11 cellular contexts compared by ENCODE assay signal in the genomic region with DNA sequence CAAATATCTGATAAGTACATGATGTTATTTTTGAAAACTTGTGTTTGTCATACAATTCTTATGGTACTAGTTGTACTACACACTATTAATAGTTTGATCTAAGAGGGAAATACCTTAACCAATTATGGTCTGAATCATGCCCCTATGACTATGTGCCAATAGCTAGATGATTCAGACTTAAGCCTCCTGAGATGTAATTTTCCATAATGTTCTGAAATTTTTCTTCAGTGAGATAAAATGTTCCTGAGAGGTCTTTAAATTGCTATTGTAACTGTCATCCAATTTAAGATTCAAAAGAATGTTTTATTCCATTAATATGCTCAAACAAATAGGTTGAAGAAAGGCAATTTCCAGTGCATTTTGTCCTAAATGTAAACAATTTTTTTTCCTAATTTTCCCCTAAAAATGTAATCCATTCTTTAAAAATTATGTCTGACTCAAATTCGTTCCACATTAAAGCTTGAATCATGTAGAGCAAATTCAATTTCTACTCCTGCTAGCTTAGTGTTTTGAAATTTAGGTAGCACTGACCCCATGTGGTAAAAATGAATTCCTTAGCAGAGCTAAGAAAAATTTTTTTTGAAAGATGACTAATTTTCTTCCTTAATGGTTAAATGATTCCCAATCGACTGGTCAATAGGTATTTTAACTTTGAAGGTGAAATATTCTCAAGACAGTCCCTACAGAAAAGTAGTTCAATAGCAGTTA. TPM values are rescaled to one million over a fixed set of nuclear protein-coding genes. Genes with fewer than 3 reads are reported as not detected.
DNase-seq lines count a peak whose midpoint lies in the region; ATAC-seq, FAIRE-seq and TF ChIP-seq lines count a peak whose summit lies in the region.
"Had no signal": no experiment of that assay in that cellular context is flagged by ENCODE, and none has a peak within 500 bp of the region (broad histone marks: within the 10 kb centered on the region; RNA-seq: fewer than 3 reads in every experiment).

No MANE protein-coding gene starts in this region.

- peak; percentile 56 to 59 for TF ChIP-seq RAD21 in A549 (conservative IDR thresholded peaks at IDR 0.05 in 1 of 2, IDR thresholded peaks at IDR 0.05 in 1 of 2)

- CTCF ChIA-PET in A549 (lab: Yijun Ruan, JAX) (interaction anchor here (1.0 kb wide), 1 partner anchor 1005 kb away, joined by 3 read pairs; no protein-coding TSS in a partner anchor), WTC11 (lab: Charles Lee) (interaction anchor here (2.0 kb wide), 1 partner anchor 323 kb away, joined by 11 read pairs; no protein-coding TSS in a partner anchor)

- POLR2A ChIA-PET in A549 (lab: Yijun Ruan, JAX) (no interaction called here), WTC11 (lab: Charles Lee) (no interaction called here)

- 0 out of 2 replicates have a peak, but pooled peaks cover 3% of the 10 kb centered on the region for H3K9me3 Mint-ChIP-seq in WTC11

- no peaks in the 10 kb centered on the region for H3K27me3 Mint-ChIP-seq in WTC11 (ENCODE audit: low read depth)

- no peak overlapping the region for H3K27ac Mint-ChIP-seq in WTC11

- no peaks in the 10 kb centered on the region for H3K9me3 ChIP-seq in A549

- DNase-seq in A549 (ENCODE audit: low read depth in 1 of 2, low spot score in 1 of 2) (peak in 1 of 2 experiments; percentile 26), SK-MEL-5 (ENCODE audit: low read depth, low spot score) (peak; percentile 23), glomerular visceral epithelial cell (ENCODE audit: extremely low spot score) (peak; percentile 28), DMS79 (lab: John Stamatoyannopoulos, UW) (no peak), WTC11 (ENCODE audit: low spot score) (no peak), cerebellar nuclear complex (lab: John Stamatoyannopoulos, UW) (no peak)
- DNase-seq: activated CD8-positive, alpha-beta memory T cell treated with anti-CD3 and anti-CD28 coated beads, Interleukin-2, amount 50 U/mL, for 4 hours had no signal

- in situ Hi-C loops in SK-MEL-5 (cut with HindIII; ENCODE audit: low pct_unique_long_range_greater_than_20kb, low sequenced_read_pairs) = no loop called here

- no peak for TF ChIP-seq EP300 in A549 (IDR thresholded peaks at IDR 0.05)

- no peak for TF ChIP-seq POLR2A in A549 (IDR thresholded peaks at IDR 0.05; ENCODE audit: low read length)

- no peaks in the 10 kb centered on the region for H3K4me1 Mint-ChIP-seq in WTC11

- peaks cover 3% of the 10 kb centered on the region for H3K36me3 Mint-ChIP-seq in WTC11

- no peak overlapping the region for H3K4me3 ChIP-seq in A549

- peak overlapping the region; percentile 42 for H3K4me2 ChIP-seq in A549
- H3K4me2 ChIP-seq: KMS-11 had no signal

- H3K4me3 Mint-ChIP-seq in WTC11 = no peak overlapping the region

- H3K4me1 ChIP-seq in A549 = peaks cover 19% of the 10 kb centered on the region

- TF ChIP-seq CTCF in A549 (IDR thresholded peaks at IDR 0.05) = peak; percentile 53
- TF ChIP-seq CTCF in WTC11 (IDR thresholded peaks at IDR 0.05) = no peak

- ATAC-seq in A549 = peak; percentile 66 to 72; a peak in 3 of 6 replicates
- peak; percentile 51 for ATAC-seq in GM18502 (IDR thresholded peaks at IDR 0.05; ENCODE audit: poor library complexity, unreplicated experiment)
- ATAC-seq in GM18909 (IDR thresholded peaks at IDR 0.05; ENCODE audit: poor library complexity, unreplicated experiment) = no peak
- no peak for ATAC-seq in WTC11

- 7% methylated on average over 2 of the region's 2 CpGs for WGBS in A549 (ENCODE audit: missing lambda C conversion rate)

- H3K27ac ChIP-seq in A549 = peak overlapping the region in 1 of 2 experiments; percentile 52; a peak in 1 of 6 replicates
- H3K27ac ChIP-seq: KMS-11 had no signal

- no peak for FAIRE-seq in A549 (lab: Jason Lieb, UNC)
- FAIRE-seq: GM12892 had no signal

TF ChIP-seq in A549, 52 proteins besides CTCF, POLR2A, EP300 and RAD21 (continues in another document):
- no peak for TF ChIP-seq HOXA7 (CRISPR knock-in tag; IDR thresholded peaks at IDR 0.05)
- no peak for TF ChIP-seq POLR2AphosphoS2 (conservative IDR thresholded peaks at IDR 0.05; ENCODE audit: low read length)
- TF ChIP-seq, protein P1, sequence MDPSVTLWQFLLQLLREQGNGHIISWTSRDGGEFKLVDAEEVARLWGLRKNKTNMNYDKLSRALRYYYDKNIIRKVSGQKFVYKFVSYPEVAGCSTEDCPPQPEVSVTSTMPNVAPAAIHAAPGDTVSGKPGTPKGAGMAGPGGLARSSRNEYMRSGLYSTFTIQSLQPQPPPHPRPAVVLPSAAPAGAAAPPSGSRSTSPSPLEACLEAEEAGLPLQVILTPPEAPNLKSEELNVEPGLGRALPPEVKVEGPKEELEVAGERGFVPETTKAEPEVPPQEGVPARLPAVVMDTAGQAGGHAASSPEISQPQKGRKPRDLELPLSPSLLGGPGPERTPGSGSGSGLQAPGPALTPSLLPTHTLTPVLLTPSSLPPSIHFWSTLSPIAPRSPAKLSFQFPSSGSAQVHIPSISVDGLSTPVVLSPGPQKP (IDR thresholded peaks at IDR 0.05; ENCODE audit: low read depth, low read length) = no peak
- TF ChIP-seq SMC3 (IDR thresholded peaks at IDR 0.05) = 0 out of 3 replicates have a peak, but pooled peaks have one; percentile 33
- no peak for TF ChIP-seq EHMT2 (IDR thresholded peaks at IDR 0.05; ENCODE audit: low read depth)
- TF ChIP-seq FOSL2 (IDR thresholded peaks at IDR 0.05) = no peak
- peak; percentile 31; the same call in 1 of the 2 replicates for TF ChIP-seq FOSL2 (CRISPR knock-in tag; IDR thresholded peaks at IDR 0.05)
- TF ChIP-seq MAFK (IDR thresholded peaks at IDR 0.05; ENCODE audit: partially characterized antibody) = no peak

TF ChIP-seq in WTC11, 78 proteins besides CTCF, POLR2A, EP300 and RAD21:
- TF ChIP-seq, protein P2, sequence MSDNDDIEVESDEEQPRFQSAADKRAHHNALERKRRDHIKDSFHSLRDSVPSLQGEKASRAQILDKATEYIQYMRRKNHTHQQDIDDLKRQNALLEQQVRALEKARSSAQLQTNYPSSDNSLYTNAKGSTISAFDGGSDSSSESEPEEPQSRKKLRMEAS (CRISPR knock-in tag; IDR thresholded peaks at IDR 0.05) = no peak
- TF ChIP-seq NFE2L1 (CRISPR knock-in tag; IDR thresholded peaks at IDR 0.05) (no peak), ZNF232 (CRISPR knock-in tag; IDR thresholded peaks at IDR 0.05) (no peak), ETV6 (CRISPR knock-in tag; IDR thresholded peaks at IDR 0.05) (no peak), TEAD4 (CRISPR knock-in tag; IDR thresholded peaks at IDR 0.05) (no peak), ZNF138 (CRISPR knock-in tag; conservative IDR thresholded peaks at IDR 0.05) (no peak)
- TF ChIP-seq, protein P3, sequence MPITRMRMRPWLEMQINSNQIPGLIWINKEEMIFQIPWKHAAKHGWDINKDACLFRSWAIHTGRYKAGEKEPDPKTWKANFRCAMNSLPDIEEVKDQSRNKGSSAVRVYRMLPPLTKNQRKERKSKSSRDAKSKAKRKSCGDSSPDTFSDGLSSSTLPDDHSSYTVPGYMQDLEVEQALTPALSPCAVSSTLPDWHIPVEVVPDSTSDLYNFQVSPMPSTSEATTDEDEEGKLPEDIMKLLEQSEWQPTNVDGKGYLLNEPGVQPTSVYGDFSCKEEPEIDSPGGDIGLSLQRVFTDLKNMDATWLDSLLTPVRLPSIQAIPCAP (CRISPR knock-in tag; IDR thresholded peaks at IDR 0.05) = no peak
- TF ChIP-seq, protein P4, sequence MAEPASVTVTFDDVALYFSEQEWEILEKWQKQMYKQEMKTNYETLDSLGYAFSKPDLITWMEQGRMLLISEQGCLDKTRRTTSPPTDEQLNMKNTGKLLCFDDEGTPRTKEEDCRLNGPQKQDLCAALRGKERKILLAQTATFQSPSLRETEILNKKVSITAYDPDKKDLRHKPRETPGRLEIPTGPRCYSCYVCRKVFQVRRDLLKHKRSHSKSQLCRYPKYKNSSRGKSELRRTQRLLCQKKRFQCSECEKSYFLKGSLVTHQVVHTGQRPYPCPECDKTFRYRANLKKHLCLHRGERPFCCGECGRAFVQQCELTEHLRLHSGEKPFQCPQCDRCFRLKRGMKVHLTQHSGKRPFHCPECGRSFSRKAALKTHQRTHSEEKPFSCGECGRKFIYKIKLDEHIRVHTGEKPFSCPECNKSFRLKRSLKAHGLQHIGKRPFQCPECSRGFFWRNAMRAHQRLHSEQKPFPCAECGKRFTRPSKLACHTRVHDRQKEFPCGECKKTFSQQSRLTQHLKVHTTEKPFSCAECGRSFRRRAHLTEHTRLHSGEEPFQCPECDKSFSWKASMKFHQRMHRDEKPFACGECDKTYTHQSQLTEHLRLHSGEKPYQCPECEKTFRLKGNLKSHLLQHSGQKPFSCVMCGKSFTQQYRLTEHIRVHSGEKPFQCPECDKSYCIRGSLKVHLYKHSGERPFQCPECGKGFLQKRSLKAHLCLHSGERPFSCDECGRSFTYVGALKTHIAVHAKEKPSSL (CRISPR knock-in tag; conservative IDR thresholded peaks at IDR 0.05) = no peak
- TF ChIP-seq, protein P5, sequence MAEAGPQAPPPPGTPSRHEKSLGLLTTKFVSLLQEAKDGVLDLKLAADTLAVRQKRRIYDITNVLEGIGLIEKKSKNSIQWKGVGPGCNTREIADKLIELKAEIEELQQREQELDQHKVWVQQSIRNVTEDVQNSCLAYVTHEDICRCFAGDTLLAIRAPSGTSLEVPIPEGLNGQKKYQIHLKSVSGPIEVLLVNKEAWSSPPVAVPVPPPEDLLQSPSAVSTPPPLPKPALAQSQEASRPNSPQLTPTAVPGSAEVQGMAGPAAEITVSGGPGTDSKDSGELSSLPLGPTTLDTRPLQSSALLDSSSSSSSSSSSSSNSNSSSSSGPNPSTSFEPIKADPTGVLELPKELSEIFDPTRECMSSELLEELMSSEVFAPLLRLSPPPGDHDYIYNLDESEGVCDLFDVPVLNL (CRISPR knock-in tag; IDR thresholded peaks at IDR 0.05; ENCODE audit: borderline replicate concordance, low read depth) = no peak

RNA-seq across cellular contexts. Expression of a gene that starts 49.1 kb away (rescaled TPM):
- polyA plus RNA-seq in A549 (2011; rRNA removed) (10.7 and 14.1 TPM in 2 replicates), A549 (2017; fragmentation: RNase III; extraction: RNeasy Plus Mini Kit Qiagen cat#74134 plus additional on column Dnase treatment) (10.3 to 11.6 TPM (median 10.3 TPM) in 3 replicates)
- polyA plus RNA-seq in A549 (2012; cell fraction: cytosol; rRNA removed) = 2.3 and 2.4 TPM in 2 replicates
- 1.2 and 2.2 TPM in 2 replicates for polyA plus RNA-seq in A549 (2012; cell fraction: nucleus; rRNA removed)
- polyA minus RNA-seq in A549 (2011; rRNA and poly(A)+ RNA removed) = 5.9 and 6.6 TPM in 2 replicates
- 15.5 and 18.3 TPM in 2 replicates for total RNA-seq in SK-MEL-5 (2014; rRNA removed; shearing (Covaris generic))
- 6.9 and 12.3 TPM in 2 replicates for polyA plus RNA-seq in SK-MEL-5 (2015; cell fraction: cytosol; rRNA removed)
- polyA plus RNA-seq in SK-MEL-5 (2015; cell fraction: nucleus; rRNA removed) = 6.5 and 7.1 TPM in 2 replicates
- total RNA-seq in WTC11 (2021) = 14.4 to 15.9 TPM (median 15.0 TPM) in 3 replicates

Comparison
In these comparisons a context has a peak if more than half of its experiments do, and no peak if none do; other contexts are left out.
1. ATAC-seq: peak in A549 (2 of 2) and GM18502 (single experiment); none in GM18909 (single experiment) and WTC11 (single experiment).
2. DNase-seq: peak in SK-MEL-5 (single experiment) and glomerular visceral epithelial cell (single experiment); none in DMS79 (single experiment), WTC11 (single experiment) and cerebellar nuclear complex (0 of 2).